1 cellular context compared by ENCODE assay signal in genomic region chr2:218858671-218859555, GRCh38.
TF ChIP-seq lines count a peak whose summit lies in the region.

No MANE protein-coding gene starts in this region.

TF ChIP-seq in IMR-90, 13 proteins besides CTCF, POLR2A, EP300 and RAD21 (continued from another document):
- no peak for TF ChIP-seq SMC3 (IDR thresholded peaks at IDR 0.05; ENCODE audit: low read depth, low read length)
- no peak for TF ChIP-seq CHD1 (IDR thresholded peaks at IDR 0.05; ENCODE audit: low read depth, low read length)
- TF ChIP-seq RFX5 (IDR thresholded peaks at IDR 0.05; ENCODE audit: low read depth, low read length), result no peak
- no peak for TF ChIP-seq FOS (IDR thresholded peaks at IDR 0.05; ENCODE audit: low read depth, low read length)
- no peak for TF ChIP-seq MXI1 (IDR thresholded peaks at IDR 0.05; ENCODE audit: borderline replicate concordance, low read depth, low read length)
- TF ChIP-seq USF2 (IDR thresholded peaks at IDR 0.05; ENCODE audit: low read depth, low read length), result no peak
- TF ChIP-seq CEBPB (IDR thresholded peaks at IDR 0.05; ENCODE audit: low read depth, low read length), result no peak
- no peak for TF ChIP-seq NFE2L2 (IDR thresholded peaks at IDR 0.05; ENCODE audit: low read depth, low read length)
- TF ChIP-seq RCOR1 (IDR thresholded peaks at IDR 0.05; ENCODE audit: insufficient replicate concordance, low read length), result no peak
- no peak for TF ChIP-seq BHLHE40 (IDR thresholded peaks at IDR 0.05; ENCODE audit: low read depth, low read length)
